In genomic region chr2:148020358-148021058, GRCh38 we compare ENCODE assay signal across 8 cellular contexts. TPM values are rescaled to one million over a fixed set of nuclear protein-coding genes. Genes with fewer than 3 reads are reported as not detected.
DNase-seq lines count a peak whose midpoint lies in the region; ATAC-seq and TF ChIP-seq lines count a peak whose summit lies in the region.

Gene ORC4 (minus strand): TSS chr2:148020737. CDS start chr2:147975958, 44,779 bp downstream.

- peaks cover 21% of the 10 kb centered on the region for H3K4me1 ChIP-seq in mucosa of descending colon (ENCODE audit: low read depth)

- ATAC-seq in GM21576 (IDR thresholded peaks at IDR 0.05; ENCODE audit: unreplicated experiment) (peak; percentile 73), mucosa of descending colon (peak; percentile 96)

- TF ChIP-seq CTCF in mucosa of descending colon (IDR thresholded peaks at IDR 0.05), result no peak

- H3K4me3 ChIP-seq in mucosa of descending colon, result peak within 1 kb of the TSS; percentile 45

- peak; percentile 96 for DNase-seq in DMS53 (lab: John Stamatoyannopoulos, UW)
- peak; percentile 93 for DNase-seq in OCI-M2 (lab: John Stamatoyannopoulos, UW; ENCODE audit: unreplicated experiment)
- peak; percentile 97 for DNase-seq in activated T-cell treated with anti-CD3 and anti-CD28 coated beads for 4 hours
- DNase-seq in epithelial cell of prostate (ENCODE audit: low read depth, low spot score), result peak; percentile 97
- DNase-seq in mucosa of descending colon, result peak; percentile 96 to 100 (median 99)
- DNase-seq in stimulated activated CD8-positive, alpha-beta memory T cell treated with anti-CD3 and anti-CD28 coated beads, Interleukin-4, amount 100 ng/mL, for 24 hours (ENCODE audit: low read depth), result peak; percentile 96

- peak within 1 kb of the TSS; percentile 78 for H3K27ac ChIP-seq in epithelial cell of prostate

- no peaks in the 10 kb centered on the region for H3K36me3 ChIP-seq in mucosa of descending colon (ENCODE audit: low read depth)

- peak; percentile 33; the same call in 1 of the 2 replicates for TF ChIP-seq EP300 in Ishikawa (IDR thresholded peaks at IDR 0.05; ENCODE audit: borderline replicate concordance)

- intact Hi-C loops in mucosa of descending colon (cut with DNase I, micrococcal nuclease), result no loop called here

- TF ChIP-seq RAD21 in Ishikawa (IDR thresholded peaks at IDR 0.05; ENCODE audit: low read depth), result no peak; the same call in 1 of the 2 replicates

- H3K9me3 ChIP-seq in mucosa of descending colon, result no peaks in the 10 kb centered on the region

TF ChIP-seq in Ishikawa, 13 proteins besides CTCF, POLR2A, EP300 and RAD21:
- TF ChIP-seq ZBTB7A (IDR thresholded peaks at IDR 0.05; ENCODE audit: low read depth) (no peak), TAF1 (IDR thresholded peaks at IDR 0.05; ENCODE audit: low read depth) (peak; percentile 69), FOXM1 (IDR thresholded peaks at IDR 0.05; ENCODE audit: borderline replicate concordance, low read depth) (no peak), NFIC (IDR thresholded peaks at IDR 0.05) (no peak), TEAD4 (IDR thresholded peaks at IDR 0.05) (peak; percentile 24), CEBPB (IDR thresholded peaks at IDR 0.05) (no peak), EGR1 (IDR thresholded peaks at IDR 0.05) (peak; percentile 91), REST (IDR thresholded peaks at IDR 0.05; ENCODE audit: low read depth) (no peak), CREB1 (IDR thresholded peaks at IDR 0.05; ENCODE audit: low read depth) (peak; percentile 47; the same call in 1 of the 2 replicates), TCF12 (IDR thresholded peaks at IDR 0.05; ENCODE audit: low read depth) (peak; percentile 64), YY1 (IDR thresholded peaks at IDR 0.05; ENCODE audit: low read depth) (0 out of 2 replicates have a peak, but pooled peaks have one; percentile 10)
- TF ChIP-seq, protein P1, sequence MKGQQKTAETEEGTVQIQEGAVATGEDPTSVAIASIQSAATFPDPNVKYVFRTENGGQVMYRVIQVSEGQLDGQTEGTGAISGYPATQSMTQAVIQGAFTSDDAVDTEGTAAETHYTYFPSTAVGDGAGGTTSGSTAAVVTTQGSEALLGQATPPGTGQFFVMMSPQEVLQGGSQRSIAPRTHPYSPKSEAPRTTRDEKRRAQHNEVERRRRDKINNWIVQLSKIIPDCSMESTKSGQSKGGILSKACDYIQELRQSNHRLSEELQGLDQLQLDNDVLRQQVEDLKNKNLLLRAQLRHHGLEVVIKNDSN (IDR thresholded peaks at IDR 0.05), result peak; percentile 94
- TF ChIP-seq, protein P2, sequence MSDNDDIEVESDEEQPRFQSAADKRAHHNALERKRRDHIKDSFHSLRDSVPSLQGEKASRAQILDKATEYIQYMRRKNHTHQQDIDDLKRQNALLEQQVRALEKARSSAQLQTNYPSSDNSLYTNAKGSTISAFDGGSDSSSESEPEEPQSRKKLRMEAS (IDR thresholded peaks at IDR 0.05), result peak; percentile 80

RNA-seq across cellular contexts. Expression of gene ORC4, which starts in this region (rescaled TPM):
- total RNA-seq in mucosa of descending colon, result 10 to 100 TPM; 33.3 to 49.9 (median 41.6) TPM

Comparison
In these comparisons a context has a peak if more than half of its experiments do, and no peak if none do; other contexts are left out.
1. Peak in every context shown above with its lines: DNase-seq, ATAC-seq, H3K4me3 ChIP-seq and H3K27ac ChIP-seq.